ENCODE assay signal across 18 cellular contexts in the genomic region with DNA sequence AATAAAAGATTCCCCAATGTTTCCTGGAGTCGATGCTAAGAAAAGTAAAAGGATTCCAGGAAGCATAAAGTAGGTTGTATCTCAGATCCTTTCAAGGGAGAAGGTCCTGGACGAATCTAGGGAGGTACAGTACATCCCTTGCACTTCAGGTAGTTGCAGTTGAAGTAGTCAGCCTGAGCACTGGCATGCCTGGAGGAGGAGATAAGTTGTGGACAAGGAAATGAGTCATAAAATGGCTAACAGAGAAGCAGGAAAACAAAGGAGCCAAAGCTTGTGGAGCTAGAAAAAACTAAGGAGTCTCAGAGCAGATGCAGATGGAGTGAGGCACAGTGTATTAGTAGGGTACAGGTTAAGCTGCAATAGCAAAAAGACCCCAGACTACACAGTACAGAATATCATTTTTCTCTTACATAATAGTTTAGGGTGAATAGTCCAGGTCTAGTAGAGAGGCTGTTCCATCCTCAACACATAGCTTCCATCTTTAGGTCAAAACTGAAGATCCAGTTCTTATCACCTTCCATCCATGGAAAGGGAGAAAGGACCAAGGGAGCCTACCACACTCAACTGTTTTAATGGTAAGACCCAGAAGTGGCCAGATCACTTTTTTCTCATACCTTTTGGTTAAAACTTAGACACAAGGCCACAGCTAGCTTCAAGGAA. TPM values are rescaled to one million over a fixed set of nuclear protein-coding genes. Genes with fewer than 3 reads are reported as not detected.
A peak's percentile ranks its signal among the peaks of the same experiment; 100 is the strongest.
DNase-seq lines count a peak whose midpoint lies in the region; ATAC-seq and TF ChIP-seq lines count a peak whose summit lies in the region.
"Had no signal": no experiment of that assay in that cellular context is flagged by ENCODE, and none has a peak within 500 bp of the region (broad histone marks: within the 10 kb centered on the region; RNA-seq: fewer than 3 reads in every experiment).

No MANE protein-coding gene starts in this region.

- no peaks in the 10 kb centered on the region for H3K9me3 Mint-ChIP-seq in CD4-positive, alpha-beta T cell
- H3K9me3 Mint-ChIP-seq: central memory CD8-positive, alpha-beta T cell; T-helper 1 cell treated with Interleukin-12 subunit alpha and Interleukin-12 subunit beta and Interleukin-4 antibody, amounts not matched to agents 30 μg/mL and 1 μg/mL, for 36 hours had no signal

- no peak overlapping the region for H3K4me3 ChIP-seq in epithelial cell of esophagus (ENCODE audit: low read length)
- H3K4me3 ChIP-seq in left lung, result no peak overlapping the region
- no peak overlapping the region for H3K4me3 ChIP-seq in heart right ventricle

- no peak overlapping the region for H3K4me3 Mint-ChIP-seq in CD4-positive, alpha-beta T cell
- H3K4me3 Mint-ChIP-seq: central memory CD8-positive, alpha-beta T cell; natural killer cell; T-helper 1 cell treated with Interleukin-12 subunit alpha and Interleukin-12 subunit beta and Interleukin-4 antibody, amounts not matched to agents 30 μg/mL and 1 μg/mL, for 36 hours had no signal

- H3K4me1 Mint-ChIP-seq in CD4-positive, alpha-beta T cell (ENCODE audit: low read depth), result no peaks in the 10 kb centered on the region
- H3K4me1 Mint-ChIP-seq: central memory CD8-positive, alpha-beta T cell; natural killer cell had no signal

- DNase-seq in DMS53 (lab: John Stamatoyannopoulos, UW), result peak; percentile 62
- DNase-seq in RPMI7951 (ENCODE audit: low read depth), result peak; percentile 3
- DNase-seq in epithelial cell of esophagus (ENCODE audit: low read depth), result peak; percentile 81
- DNase-seq in left lung, result no peak
- no peak for DNase-seq in CD4-positive, alpha-beta T cell
- no peak for DNase-seq in heart right ventricle
- no peak for DNase-seq in GDM1 (lab: John Stamatoyannopoulos, UW)
- DNase-seq: activated CD4-positive, alpha-beta T cell treated with anti-CD3 and anti-CD28 coated beads for 1 hour; activated CD8-positive, alpha-beta memory T cell treated with anti-CD3 and anti-CD28 coated beads, Interleukin-2, amount 50 U/mL, for 48 hours; activated naive CD4-positive, alpha-beta T cell treated with anti-CD3 and anti-CD28 coated beads, Interleukin-2, amount 50 U/mL, for 16 hours; natural killer cell; NCI-H1048; NCI-H748 treated with DMSO at 0.1 percent for 48 hours; retina had no signal

- H3K9me3 ChIP-seq in left lung (no peaks in the 10 kb centered on the region), heart right ventricle (no peaks in the 10 kb centered on the region)
- H3K9me3 ChIP-seq in CD4-positive, alpha-beta T cell (ENCODE audit: control insufficient read depth, low read length), result no peaks in the 10 kb centered on the region

- H3K4me1 ChIP-seq in left lung (no peaks in the 10 kb centered on the region), heart right ventricle (no peaks in the 10 kb centered on the region)

- H3K27me3 Mint-ChIP-seq in CD4-positive, alpha-beta T cell, result peaks cover 15% of the 10 kb centered on the region

- H3K27me3 ChIP-seq in left lung (no peaks in the 10 kb centered on the region), heart right ventricle (peaks cover 0 to 5% (median 0%) of the 10 kb centered on the region in 7 donors)
- no peaks in the 10 kb centered on the region for H3K27me3 ChIP-seq in CD4-positive, alpha-beta T cell (ENCODE audit: control insufficient read depth, insufficient read depth, low read length)

- ATAC-seq in left lung (peak; percentile 72), heart right ventricle (no peak), HG03045 (IDR thresholded peaks at IDR 0.05; ENCODE audit: unreplicated experiment) (no peak)
- ATAC-seq in CD4-positive, alpha-beta T cell (ENCODE audit: poor library complexity), result no peak

- H3K27ac Mint-ChIP-seq in CD4-positive, alpha-beta T cell, result no peak overlapping the region
- H3K27ac Mint-ChIP-seq: natural killer cell; T-helper 1 cell treated with Interleukin-12 subunit alpha and Interleukin-12 subunit beta and Interleukin-4 antibody, amounts not matched to agents 30 μg/mL and 1 μg/mL, for 36 hours had no signal

- no peak for TF ChIP-seq CTCF in epithelial cell of esophagus (IDR thresholded peaks at IDR 0.05; ENCODE audit: insufficient read depth, low read depth, low read length, missing control alignments)
- no peak for TF ChIP-seq CTCF in left lung (IDR thresholded peaks at IDR 0.05)
- TF ChIP-seq CTCF in CD4-positive, alpha-beta T cell (IDR thresholded peaks at IDR 0.05), result no peak
- no peak for TF ChIP-seq CTCF in heart right ventricle (IDR thresholded peaks at IDR 0.05)

- intact Hi-C loops in left lung (cut with DNase I), result no loop called here
- intact Hi-C loops in CD4-positive, alpha-beta T cell (cut with DNase I, micrococcal nuclease), result no loop called here
- intact Hi-C loops in heart right ventricle (cut with DNase I), result no loop called here

- H3K36me3 Mint-ChIP-seq in CD4-positive, alpha-beta T cell (ENCODE audit: low read depth), result no peaks in the 10 kb centered on the region
- H3K36me3 Mint-ChIP-seq: natural killer cell had no signal

- POLR2A ChIA-PET in CD4-positive, alpha-beta T cell (lab: Charles Lee), result no interaction called here

- H3K27ac ChIP-seq in left lung (no peak overlapping the region), heart right ventricle (no peak overlapping the region)
- no peak overlapping the region for H3K27ac ChIP-seq in CD4-positive, alpha-beta T cell (ENCODE audit: low read depth, low read length)

- H3K36me3 ChIP-seq in left lung (no peaks in the 10 kb centered on the region), heart right ventricle (no peaks in the 10 kb centered on the region)

- CTCF ChIA-PET in CD4-positive, alpha-beta T cell (lab: Charles Lee), result no interaction called here

- 49 to 59% methylated on average over 2 of the region's 2 CpGs for WGBS in heart right ventricle, 2 donors

RNA-seq across cellular contexts. Expression of a gene that starts 41.3 kb away (rescaled TPM):
- not detected in 2 replicates for total RNA-seq in RPMI7951 (2014; rRNA removed; shearing (Covaris generic))
- total RNA-seq in left lung (1 to 10 TPM in 1 of 2 donors, under 1 TPM in 1; 0.93 to 7.9 TPM), heart right ventricle (not detected)
- not detected for total RNA-seq in CD4-positive, alpha-beta T cell
- polyA plus RNA-seq in heart right ventricle, result not detected
- total RNA-seq: natural killer cell had no signal
- polyA plus RNA-seq: AG04450 had no signal

Comparison
In these comparisons a context has a peak if more than half of its experiments do, and no peak if none do; other contexts are left out.
1. DNase-seq: peak in DMS53 (single experiment), RPMI7951 (single experiment) and epithelial cell of esophagus (single experiment); none in left lung (0 of 2), CD4-positive, alpha-beta T cell (0 of 10), heart right ventricle (0 of 2) and GDM1 (single experiment).